Comparison of ENCODE assay signal across 2 cellular contexts in genomic region chr10:68112837-68113236, GRCh38.
TF ChIP-seq lines count a peak whose summit lies in the region.

No MANE protein-coding gene starts in this region.

TF ChIP-seq in A549, 52 proteins besides CTCF, POLR2A, EP300 and RAD21 (continued from another document):
- TF ChIP-seq PBX3 (IDR thresholded peaks at IDR 0.05): no peak
- TF ChIP-seq FOXS1 (CRISPR knock-in tag; IDR thresholded peaks at IDR 0.05): no peak
- no peak for TF ChIP-seq RCOR1 (IDR thresholded peaks at IDR 0.05; ENCODE audit: low read depth, low read length)
- no peak for TF ChIP-seq KDM5A (IDR thresholded peaks at IDR 0.05)
- TF ChIP-seq CHD2 (IDR thresholded peaks at IDR 0.05; ENCODE audit: low read length, partially characterized antibody): no peak
- no peak for TF ChIP-seq CEBPB (IDR thresholded peaks at IDR 0.05)
- TF ChIP-seq MYC (IDR thresholded peaks at IDR 0.05; ENCODE audit: borderline replicate concordance, low read length): no peak
- TF ChIP-seq CHD4 (IDR thresholded peaks at IDR 0.05; ENCODE audit: borderline replicate concordance): no peak
- no peak for TF ChIP-seq PHF8 (IDR thresholded peaks at IDR 0.05; ENCODE audit: borderline replicate concordance, low read depth)
TF ChIP-seq in A549: peak in this region for 0.

TF ChIP-seq in IMR-90, 13 proteins besides CTCF, POLR2A, EP300 and RAD21:
- TF ChIP-seq ELK1 (IDR thresholded peaks at IDR 0.05; ENCODE audit: borderline replicate concordance, low read depth, low read length) (no peak), MAZ (IDR thresholded peaks at IDR 0.05; ENCODE audit: borderline replicate concordance, low read depth, low read length) (no peak), CHD1 (IDR thresholded peaks at IDR 0.05; ENCODE audit: low read depth, low read length) (no peak), FOS (IDR thresholded peaks at IDR 0.05; ENCODE audit: low read depth, low read length) (no peak), RFX5 (IDR thresholded peaks at IDR 0.05; ENCODE audit: low read depth, low read length) (no peak), MXI1 (IDR thresholded peaks at IDR 0.05; ENCODE audit: borderline replicate concordance, low read depth, low read length) (no peak), NFE2L2 (IDR thresholded peaks at IDR 0.05; ENCODE audit: low read depth, low read length) (no peak), SMC3 (IDR thresholded peaks at IDR 0.05; ENCODE audit: low read depth, low read length) (no peak), MAFK (IDR thresholded peaks at IDR 0.05; ENCODE audit: low read depth, low read length) (no peak), BHLHE40 (IDR thresholded peaks at IDR 0.05; ENCODE audit: low read depth, low read length) (no peak), CEBPB (IDR thresholded peaks at IDR 0.05; ENCODE audit: low read depth, low read length) (no peak), RCOR1 (IDR thresholded peaks at IDR 0.05; ENCODE audit: insufficient replicate concordance, low read length) (no peak)
